12 cellular contexts compared by ENCODE assay signal in genomic region chr2:974454-974853, GRCh38. TPM values are rescaled to one million over a fixed set of nuclear protein-coding genes. Genes with fewer than 3 reads are reported as not detected.
DNase-seq lines count a peak whose midpoint lies in the region; ATAC-seq and TF ChIP-seq lines count a peak whose summit lies in the region.
"Had no signal": no experiment of that assay in that cellular context is flagged by ENCODE, and none has a peak within 500 bp of the region (broad histone marks: within the 10 kb centered on the region; RNA-seq: fewer than 3 reads in every experiment).

No MANE protein-coding gene starts in this region.

- H3K36me3 Mint-ChIP-seq in CD8-positive, alpha-beta memory T cell, result peaks cover 0 to 8% (median 0%) of the 10 kb centered on the region in 3 donors

- H3K79me2 ChIP-seq in PC-9 (ENCODE audit: low read depth), result no peaks in the 10 kb centered on the region

- no peaks in the 10 kb centered on the region for H3K36me3 ChIP-seq in CD8-positive, alpha-beta memory T cell (ENCODE audit: insufficient read depth, low read length)
- H3K36me3 ChIP-seq in SJSA1 (no peaks in the 10 kb centered on the region), kidney epithelial cell (ENCODE audit: control insufficient read depth, insufficient read depth, low read length) (no peaks in the 10 kb centered on the region), PC-9 (ENCODE audit: low read depth) (no peaks in the 10 kb centered on the region)
- H3K36me3 ChIP-seq: gastrocnemius medialis had no signal

- peak overlapping the region; percentile 35 for H3K4me3 ChIP-seq in CD8-positive, alpha-beta memory T cell (ENCODE audit: low read length)
- no peak overlapping the region for H3K4me3 ChIP-seq in SJSA1
- H3K4me3 ChIP-seq in kidney epithelial cell (ENCODE audit: low read depth, low read length), result no peak overlapping the region
- H3K4me3 ChIP-seq in PC-9, result no peak overlapping the region
- H3K4me3 ChIP-seq: gastrocnemius medialis had no signal

- H3K4me3 Mint-ChIP-seq in CD8-positive, alpha-beta memory T cell, result peak overlapping the region; percentile 24 to 84 (median 60)

- H3K9me3 ChIP-seq in CD8-positive, alpha-beta memory T cell (ENCODE audit: low read length), result no peaks in the 10 kb centered on the region
- no peaks in the 10 kb centered on the region for H3K9me3 ChIP-seq in SJSA1 (replicated peaks)
- H3K9me3 ChIP-seq in PC-9 (ENCODE audit: insufficient read depth, low read depth), result no peaks in the 10 kb centered on the region
- H3K9me3 ChIP-seq: gastrocnemius medialis had no signal

- CTCF ChIA-PET in CD8-positive, alpha-beta memory T cell (lab: Charles Lee), result interaction anchor here (1.0 to 1.6 kb wide), 4 partner anchors 15 to 64 kb away, joined by 3 to 4 read pairs (median 4); partner anchors contain the start of gene SNTG2
- CTCF ChIA-PET in PC-9 (lab: Charles Lee), result no interaction called here

- peaks cover 22% of the 10 kb centered on the region for H3K4me1 ChIP-seq in CD8-positive, alpha-beta memory T cell (ENCODE audit: insufficient read depth, low read length)
- H3K4me1 ChIP-seq in SJSA1 (replicated peaks) (peaks cover 21% of the 10 kb centered on the region), PC-9 (replicated peaks; ENCODE audit: insufficient read depth) (no peaks in the 10 kb centered on the region)
- H3K4me1 ChIP-seq: gastrocnemius medialis had no signal

- H3K27me3 ChIP-seq in CD8-positive, alpha-beta memory T cell (ENCODE audit: insufficient read depth, low read length, poor library complexity, severe bottlenecking), result no peaks in the 10 kb centered on the region
- H3K27me3 ChIP-seq in SJSA1 (replicated peaks) (no peaks in the 10 kb centered on the region), kidney epithelial cell (ENCODE audit: control insufficient read depth, insufficient read depth, low read length) (no peaks in the 10 kb centered on the region), PC-9 (ENCODE audit: insufficient read depth, low read depth) (peaks cover 23% of the 10 kb centered on the region)
- H3K27me3 ChIP-seq: gastrocnemius medialis had no signal

- H3K4me2 ChIP-seq in PC-9, result no peak overlapping the region

- H3F3A ChIP-seq in PC-9 (ENCODE audit: insufficient read depth, low read depth), result no peaks in the 10 kb centered on the region

- BruUV-seq in PC-9 (replicated peaks; lab: Mats Ljungman, UMichigan), result no TSS peak

- H3K4me1 Mint-ChIP-seq in CD8-positive, alpha-beta memory T cell, result peaks cover 24 to 64% (median 26%) of the 10 kb centered on the region in 3 donors

- TF ChIP-seq CTCF in kidney epithelial cell (IDR thresholded peaks at IDR 0.05; ENCODE audit: insufficient read depth, low read length, poor library complexity, severe bottlenecking) (no peak), PC-9 (conservative IDR thresholded peaks at IDR 0.05) (no peak)

- intact Hi-C loops in PC-9 (cut with micrococcal nuclease; ENCODE audit: unreplicated experiment), result no loop called here

- ATAC-seq in GM18868 (IDR thresholded peaks at IDR 0.05; ENCODE audit: unreplicated experiment) (peak; percentile 29), GM21786 (IDR thresholded peaks at IDR 0.05; ENCODE audit: unreplicated experiment) (no peak)
- ATAC-seq: gastrocnemius medialis, left ventricle myocardium superior had no signal

- H3K9me2 ChIP-seq in PC-9 (ENCODE audit: insufficient read depth), result no peaks in the 10 kb centered on the region; the same call in 1 of the 2 replicates

- DNase-seq in CD8-positive, alpha-beta memory T cell, result no peak
- peak; percentile 44 to 51 for DNase-seq in SJSA1 (ENCODE audit: low read depth in 1 of 2, low spot score in 2 of 2)
- peak; percentile 7 for DNase-seq in kidney epithelial cell (ENCODE audit: low read depth)
- DNase-seq in COLO668 (lab: John Stamatoyannopoulos, UW; ENCODE audit: unreplicated experiment), result no peak
- DNase-seq in PC-9, result no peak
- DNase-seq in activated CD4-positive, CD25-positive, alpha-beta regulatory T cell treated with anti-CD3 and anti-CD28 coated beads, Interleukin-2, amount 50 U/mL, for 72 hours, result no peak
- DNase-seq: gastrocnemius medialis; left ventricle myocardium superior; NCI-H1930; stimulated activated naive B cell treated with anti-CD40 and anti-IgM and Interleukin-4, amounts not matched to agents 10 μg/mL and 1 μg/mL and 100 μg/mL, for 72 hours had no signal

- no peak overlapping the region for H3K27ac ChIP-seq in CD8-positive, alpha-beta memory T cell (ENCODE audit: low read depth, low read length)
- H3K27ac ChIP-seq in SJSA1 (no peak overlapping the region), PC-9 (no peak overlapping the region)
- H3K27ac ChIP-seq: gastrocnemius medialis had no signal

- no peaks in the 10 kb centered on the region for H4K20me1 ChIP-seq in PC-9 (ENCODE audit: insufficient read depth)

- peaks cover 6 to 10% of the 10 kb centered on the region in 2 donors for H3K27me3 Mint-ChIP-seq in CD8-positive, alpha-beta memory T cell

- POLR2A ChIA-PET in CD8-positive, alpha-beta memory T cell (lab: Charles Lee), result interaction anchor here (1.2 to 2.1 kb wide), 2 partner anchors 24 to 29 kb away, joined by 3 to 11 read pairs; partner anchors contain the start of gene SNTG2
- POLR2A ChIA-PET in PC-9 (lab: Charles Lee; ENCODE audit: unreplicated experiment), result no interaction called here

- H3K9me3 Mint-ChIP-seq in CD8-positive, alpha-beta memory T cell, result peaks cover 3 to 8% (median 5%) of the 10 kb centered on the region in 5 donors

- peak overlapping the region; percentile 23 to 81 (median 44) for H3K27ac Mint-ChIP-seq in CD8-positive, alpha-beta memory T cell
- H3K27ac Mint-ChIP-seq: stimulated activated naive B cell treated with anti-CD40 and anti-IgM and Interleukin-4, amounts not matched to agents 10 μg/mL and 1 μg/mL and 100 μg/mL, for 72 hours had no signal

- no peak overlapping the region for H2AFZ ChIP-seq in PC-9

RNA-seq across cellular contexts. Expression of gene SNTG2, which starts 23.8 kb away (rescaled TPM):
- total RNA-seq in CD8-positive, alpha-beta memory T cell, result 1 to 10 TPM; 1.3 to 1.7 TPM
- 0.30 TPM for polyA plus RNA-seq in CD8-positive, alpha-beta memory T cell
- 6.7 and 8.7 TPM in 2 replicates for total RNA-seq in SJSA1 (2014; rRNA removed; shearing (Covaris generic))
- total RNA-seq in kidney epithelial cell (0.38 and 0.68 TPM in 2 replicates), PC-9 (2021) (not detected in 2 replicates)

Comparison
In these comparisons a context has a peak if more than half of its experiments do, and no peak if none do; other contexts are left out.
1. DNase-seq: peak in SJSA1 (2 of 2) and kidney epithelial cell (single experiment); none in CD8-positive, alpha-beta memory T cell (0 of 5), COLO668 (single experiment), PC-9 (0 of 2) and activated CD4-positive, CD25-positive, alpha-beta regulatory T cell treated with anti-CD3 and anti-CD28 coated beads, Interleukin-2, amount 50 U/mL, for 72 hours (single experiment).